ENCODE assay signal across 9 cellular contexts in genomic region chr3:140050977-140051957, GRCh38.
A peak's percentile ranks its signal among the peaks of the same experiment; 100 is the strongest.
DNase-seq lines count a peak whose midpoint lies in the region; ATAC-seq and TF ChIP-seq lines count a peak whose summit lies in the region.
"Had no signal": no experiment of that assay in that cellular context is flagged by ENCODE, and none has a peak within 500 bp of the region (broad histone marks: within the 10 kb centered on the region; RNA-seq: fewer than 3 reads in every experiment).

No MANE protein-coding gene starts in this region.

- no peaks in the 10 kb centered on the region for H3K9me3 ChIP-seq in right lobe of liver
- no peaks in the 10 kb centered on the region for H3K9me3 ChIP-seq in mucosa of descending colon

- H3K36me3 ChIP-seq in right lobe of liver (no peaks in the 10 kb centered on the region), mucosa of descending colon (ENCODE audit: low read depth) (no peaks in the 10 kb centered on the region)

- peak; percentile 33 to 57 (median 50) for ATAC-seq in right lobe of liver
- no peak for ATAC-seq in GM21723 (IDR thresholded peaks at IDR 0.05; ENCODE audit: unreplicated experiment)
- no peak for ATAC-seq in mucosa of descending colon

- no peak overlapping the region for H3K4me3 ChIP-seq in right lobe of liver
- H3K4me3 ChIP-seq in mucosa of descending colon, result no peak overlapping the region

- no peaks in the 10 kb centered on the region for H3K4me1 ChIP-seq in right lobe of liver
- H3K4me1 ChIP-seq in mucosa of descending colon (ENCODE audit: low read depth), result no peaks in the 10 kb centered on the region

- DNase-seq in DMS 273 (lab: John Stamatoyannopoulos, UW; ENCODE audit: unreplicated experiment) (peak; percentile 85), LHCN-M2 (ENCODE audit: low read depth) (peak; percentile 4), amygdala (lab: John Stamatoyannopoulos, UW) (peak in 30 of 56 donors; percentile 1 to 51 (median 18)), right lobe of liver (peak in 1 of 3 donors; percentile 22), GM19238 (ENCODE audit: insufficient read length, low spot score) (no peak), HK-2 (ENCODE audit: unreplicated experiment) (no peak), mucosa of descending colon (no peak)
- DNase-seq: activated naive CD4-positive, alpha-beta T cell treated with Interleukin-2 at 50 U/mL for 16 hours had no signal

- H3K27me3 ChIP-seq in right lobe of liver, result no peaks in the 10 kb centered on the region

- intact Hi-C loops in right lobe of liver (cut with DNase I), result no loop called here
- intact Hi-C loops in mucosa of descending colon (cut with DNase I, micrococcal nuclease), result no loop called here

- TF ChIP-seq CTCF in right lobe of liver (IDR thresholded peaks at IDR 0.05) (peak; percentile 21 to 39 (median 30)), mucosa of descending colon (IDR thresholded peaks at IDR 0.05) (no peak)

- no peak overlapping the region for H3K27ac ChIP-seq in right lobe of liver

- no peak for TF ChIP-seq POLR2A in right lobe of liver (IDR thresholded peaks at IDR 0.05)

- WGBS in right lobe of liver (ENCODE audit: insufficient coverage, low coverage, low lambda C conversion rate, missing lambda C conversion rate), result 33% methylated on average over 10 of the region's 12 CpGs

Comparison
In these comparisons a context has a peak if more than half of its experiments do, and no peak if none do; other contexts are left out.
1. DNase-seq: peak in DMS 273 (single experiment), LHCN-M2 (single experiment) and amygdala (30 of 56); none in GM19238 (single experiment), HK-2 (single experiment) and mucosa of descending colon (0 of 3).
2. ATAC-seq: peak in right lobe of liver (4 of 4); none in GM21723 (single experiment) and mucosa of descending colon (single experiment).